ENCODE assay signal across 22 cellular contexts in genomic region chr5:102380174-102380573, GRCh38.
"Had no signal": no experiment of that assay in that cellular context is flagged by ENCODE, and none has a peak within 500 bp of the region (broad histone marks: within the 10 kb centered on the region; RNA-seq: fewer than 3 reads in every experiment).

No MANE protein-coding gene starts in this region.

- H3K36me3 ChIP-seq: colonic mucosa, esophagus squamous epithelium, gastrocnemius medialis, heart right ventricle, left lung, lower lobe of right lung had no signal

- H3K9me3 ChIP-seq: colonic mucosa, mucosa of descending colon had no signal

- H3K4me3 ChIP-seq: colonic mucosa, esophagus squamous epithelium, gastrocnemius medialis, heart right ventricle, left lung, lower lobe of right lung, mucosa of descending colon had no signal

- DNase-seq: colonic mucosa; cortex of kidney; effector memory CD4-positive, alpha-beta T cell; erythroblast; esophagus squamous epithelium; foreskin fibroblast; foreskin melanocyte; gastrocnemius medialis; glutamatergic neuron; head of caudate nucleus; heart right ventricle; hippocampal formation; left cardiac atrium; left lung; left ventricle myocardium superior; lower lobe of right lung; mesenchymal stem cell; mucosa of descending colon had no signal

- FAIRE-seq: islet of Langerhans, keratinocyte had no signal

- H3K27me3 ChIP-seq: colonic mucosa, esophagus squamous epithelium, gastrocnemius medialis, heart right ventricle, left lung had no signal

- H3K4me1 ChIP-seq: colonic mucosa, esophagus squamous epithelium, gastrocnemius medialis, heart right ventricle, left lung, lower lobe of right lung had no signal

- H3K27ac ChIP-seq: colonic mucosa, epithelial cell of prostate, esophagus squamous epithelium, gastrocnemius medialis, heart right ventricle, left lung, lower lobe of right lung had no signal

- ATAC-seq: esophagus mucosa, gastrocnemius medialis, heart right ventricle, left cardiac atrium, left lung, left ventricle myocardium superior, lower lobe of right lung, mucosa of descending colon had no signal
